8 cellular contexts compared by ENCODE assay signal in the genomic region with DNA sequence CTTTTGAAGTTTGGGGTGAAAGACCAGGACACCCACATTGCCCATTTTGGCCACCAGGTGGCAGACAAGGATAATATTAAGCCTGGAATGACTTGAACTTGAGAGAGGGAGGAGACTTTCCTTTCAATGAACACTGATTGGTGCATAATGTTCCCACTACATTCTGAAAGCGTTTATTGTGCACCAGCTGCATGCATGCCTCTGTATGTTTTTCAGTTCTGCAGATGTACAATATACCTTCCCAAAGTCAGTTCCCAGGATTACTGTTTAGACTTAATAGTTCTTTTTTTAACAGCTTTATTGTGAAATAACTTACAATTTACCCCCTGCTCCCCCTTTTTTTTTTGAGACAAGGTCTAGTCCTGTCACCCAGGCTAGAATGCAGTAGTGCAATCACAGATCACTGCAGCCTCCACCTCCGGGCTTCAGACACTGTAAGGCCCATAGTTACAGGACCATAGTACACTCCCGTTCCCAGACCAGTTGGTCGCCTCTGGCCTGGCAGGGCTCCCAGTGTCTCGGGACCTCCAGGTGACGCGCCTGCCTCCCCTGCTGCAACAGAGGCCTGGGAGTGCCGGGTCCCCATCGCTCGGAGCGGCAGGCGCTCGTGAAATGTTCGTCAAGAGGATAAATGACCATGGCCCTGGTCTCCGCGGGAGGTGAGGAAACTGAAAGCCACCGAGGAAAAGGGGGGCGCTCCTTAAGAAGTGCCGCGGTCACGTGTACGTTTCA. TPM values are rescaled to one million over a fixed set of nuclear protein-coding genes. Genes with fewer than 3 reads are reported as not detected.
DNase-seq lines count a peak whose midpoint lies in the region; ATAC-seq and TF ChIP-seq lines count a peak whose summit lies in the region.

No MANE protein-coding gene starts in this region.

- TF ChIP-seq POLR2A in adrenal gland (IDR thresholded peaks at IDR 0.05) = peak in 1 of 2 donors; percentile 12

- peak overlapping the region; percentile 84 to 87 (median 87) for H3K4me3 Mint-ChIP-seq in T-cell

- TF ChIP-seq CTCF in adrenal gland (IDR thresholded peaks at IDR 0.05) (peak; percentile 88 to 91 (median 90)), left ventricle myocardium inferior (IDR thresholded peaks at IDR 0.05; ENCODE audit: borderline replicate concordance) (peak; percentile 90)

- intact Hi-C loops in adrenal gland (cut with DNase I) = no loop called here
- intact Hi-C loops in left ventricle myocardium inferior (cut with micrococcal nuclease) = no loop called here

- peaks cover 25 to 35% of the 10 kb centered on the region in 2 donors for H3K27me3 Mint-ChIP-seq in T-cell

- H3K4me3 ChIP-seq in adrenal gland = peak overlapping the region in 3 of 4 donors; percentile 16 to 78 (median 49)
- peak overlapping the region; percentile 67 for H3K4me3 ChIP-seq in left ventricle myocardium inferior

- H3K27ac ChIP-seq in adrenal gland (no peak overlapping the region), left ventricle myocardium inferior (replicated peaks) (no peak overlapping the region)

- ATAC-seq in T-cell (replicated peaks in 1 of 4) = peak; percentile 85 to 90 (median 88)

- peaks cover 0 to 4% (median 0%) of the 10 kb centered on the region in 3 donors for H3K9me3 Mint-ChIP-seq in T-cell

- H3K27ac Mint-ChIP-seq in T-cell = peak overlapping the region in 1 of 2 donors; percentile 47

- H3K4me1 ChIP-seq in adrenal gland (replicated peaks in 1 of 2) (peaks cover 5% of the 10 kb centered on the region in 2 donors), left ventricle myocardium inferior (peaks cover 28% of the 10 kb centered on the region)

- CTCF ChIA-PET in T-cell (lab: Charles Lee) = no interaction called here

- peaks cover 15% of the 10 kb centered on the region for H3K36me3 Mint-ChIP-seq in T-cell

- peaks cover 0 to 18% of the 10 kb centered on the region in 2 donors for H3K36me3 ChIP-seq in adrenal gland (replicated peaks in 1 of 2)
- peaks cover 19% of the 10 kb centered on the region for H3K36me3 ChIP-seq in left ventricle myocardium inferior

- 0 to 1% (median 0%) methylated on average over 17 to 21 of the region's 22 CpGs for WGBS in adrenal gland, 4 donors

- H3K4me1 Mint-ChIP-seq in T-cell = peaks cover 17 to 25% (median 18%) of the 10 kb centered on the region in 3 donors

- POLR2A ChIA-PET in T-cell (lab: Charles Lee) = interaction anchor here in 1 of 2 donors (0.7 kb wide), 1 partner anchor 278 kb away, joined by 3 read pairs; no protein-coding TSS in a partner anchor

- H3K9me3 ChIP-seq in adrenal gland (replicated peaks in 1 of 3) (no peaks in the 10 kb centered on the region), left ventricle myocardium inferior (replicated peaks) (peaks cover 7% of the 10 kb centered on the region)

- peak; percentile 5 for DNase-seq in DMS79 (lab: John Stamatoyannopoulos, UW)
- peak; percentile 46 for DNase-seq in GOT3 (lab: John Stamatoyannopoulos, UW)
- peak; percentile 36 for DNase-seq in NCI-H1092 (lab: John Stamatoyannopoulos, UW)
- peak; percentile 53 to 87 (median 80) for DNase-seq in T-cell
- DNase-seq in adrenal gland = peak; percentile 78 to 95 (median 87)
- peak; percentile 75 for DNase-seq in left ventricle myocardium inferior
- DNase-seq in pulmonary artery endothelial cell (ENCODE audit: low read depth, low spot score) = peak; percentile 49
- peak; percentile 86 for DNase-seq in ureter (ENCODE audit: low spot score)

- H3K27me3 ChIP-seq in adrenal gland (no peaks in the 10 kb centered on the region), left ventricle myocardium inferior (ENCODE audit: low read depth) (peaks cover 21% of the 10 kb centered on the region)

RNA-seq across cellular contexts. Expression of a gene that starts 12.2 kb away (rescaled TPM):
- total RNA-seq in T-cell (10 to 100 TPM; 35.3 to 56.5 (median 50.2) TPM), adrenal gland (100 to 1,000 TPM in 1 of 8 donors, 10 to 100 TPM in 7; 79.6 to 133 (median 90.5) TPM), left ventricle myocardium inferior (88.5 TPM), pulmonary artery endothelial cell (16.1 and 17.1 TPM in 2 replicates), ureter (56.3 TPM)
- 100 to 1,000 TPM in 1 of 3 donors, 10 to 100 TPM in 2; 28.8 to 119 (median 57.8) TPM for polyA plus RNA-seq in adrenal gland

RNA-seq across cellular contexts. Expression of a gene that starts 13.3 kb away (rescaled TPM):
- total RNA-seq in T-cell = 10 to 100 TPM; 55.3 to 66.8 (median 62.4) TPM
- total RNA-seq in adrenal gland = 100 to 1,000 TPM in 2 of 8 donors, 10 to 100 TPM in 6; 80.7 to 177 (median 92.2) TPM
- 100 to 1,000 TPM; 137 to 258 (median 141) TPM for polyA plus RNA-seq in adrenal gland
- total RNA-seq in left ventricle myocardium inferior = 127 TPM
- 159 and 180 TPM in 2 replicates for total RNA-seq in pulmonary artery endothelial cell
- 71.8 TPM for total RNA-seq in ureter

RNA-seq across cellular contexts. Expression of a gene that starts 13.6 kb away (rescaled TPM):
- total RNA-seq in T-cell = under 1 TPM; 0.10 to 0.88 (median 0.58) TPM
- total RNA-seq in adrenal gland = 1 to 10 TPM in 4 of 8 donors, under 1 TPM in 3, not detected in 1; 0.23 to 1.7 (median 1.3) TPM
- polyA plus RNA-seq in adrenal gland = under 1 TPM; 0.22 to 0.67 (median 0.48) TPM
- 1.0 TPM for total RNA-seq in left ventricle myocardium inferior
- not detected in 2 replicates for total RNA-seq in pulmonary artery endothelial cell
- total RNA-seq in ureter = 0.29 TPM

RNA-seq across cellular contexts. Expression of a gene that starts 22.1 kb away (rescaled TPM):
- total RNA-seq in T-cell = 1 to 10 TPM in 1 of 5 donors, under 1 TPM in 3, not detected in 1; 0.28 to 1.1 (median 0.53) TPM
- total RNA-seq in adrenal gland = 10 to 100 TPM in 5 of 8 donors, 1 to 10 TPM in 3; 6.3 to 46.1 (median 18.0) TPM
- 10 to 100 TPM in 2 of 3 donors, under 1 TPM in 1; 0.66 to 52.5 (median 15.6) TPM for polyA plus RNA-seq in adrenal gland
- 135 TPM for total RNA-seq in left ventricle myocardium inferior
- total RNA-seq in pulmonary artery endothelial cell = 0.59 and 0.60 TPM in 2 replicates
- 7.7 TPM for total RNA-seq in ureter

RNA-seq across cellular contexts. Expression of a gene that starts 28.8 kb away (rescaled TPM):
- not detected for total RNA-seq in T-cell
- total RNA-seq in adrenal gland = under 1 TPM in 1 of 8 donors, not detected in 7; 0.69 TPM
- polyA plus RNA-seq in adrenal gland = not detected
- not detected for total RNA-seq in left ventricle myocardium inferior
- total RNA-seq in pulmonary artery endothelial cell = not detected in 2 replicates
- total RNA-seq in ureter = not detected

Comparison
In these comparisons a context has a peak if more than half of its experiments do, and no peak if none do; other contexts are left out.
1. DNase-seq: peak in every context shown above with its lines; median percentile 87 in adrenal gland; 86 in ureter; 80 in T-cell; 75 in left ventricle myocardium inferior; 49 in pulmonary artery endothelial cell; 46 in GOT3; 36 in NCI-H1092; 5 in DMS79.